8 cellular contexts compared by ENCODE assay signal in genomic region chr15:34039506-34040123, GRCh38. TPM values are rescaled to one million over a fixed set of nuclear protein-coding genes. Genes with fewer than 3 reads are reported as not detected.
DNase-seq lines count a peak whose midpoint lies in the region; ATAC-seq and TF ChIP-seq lines count a peak whose summit lies in the region.

No MANE protein-coding gene starts in this region.

- DNase-seq in DMS53 (lab: John Stamatoyannopoulos, UW) (peak; percentile 22), OCI-M1 (lab: John Stamatoyannopoulos, UW) (peak; percentile 64), brain microvascular endothelial cell (peak; percentile 16), superior temporal gyrus (ENCODE audit: extremely low spot score) (peak; percentile 37), iPS-NIHi7 (ENCODE audit: extremely low spot score) (no peak)

- H3K4me3 ChIP-seq in brain microvascular endothelial cell (ENCODE audit: low read depth, low read length) (peak overlapping the region; percentile 88), mononuclear cell (ENCODE audit: low read length) (peak overlapping the region; percentile 87)

- H3K9me3 ChIP-seq in mononuclear cell (ENCODE audit: low read depth, low read length) = no peaks in the 10 kb centered on the region

- in situ Hi-C loops in brain microvascular endothelial cell (cut with HindIII; ENCODE audit: low pct_ligation_motif_present, low sequenced_read_pairs) = no loop called here

- peaks cover 14% of the 10 kb centered on the region for H3K4me1 ChIP-seq in mononuclear cell (ENCODE audit: insufficient read depth, low read length)

- ATAC-seq in GM21723 (IDR thresholded peaks at IDR 0.05; ENCODE audit: unreplicated experiment) = peak; percentile 32
- ATAC-seq in GM19324 (IDR thresholded peaks at IDR 0.05; ENCODE audit: low FRiP score, unreplicated experiment) = no peak

- H3K27me3 ChIP-seq in brain microvascular endothelial cell (replicated peaks) (no peaks in the 10 kb centered on the region), mononuclear cell (ENCODE audit: insufficient read depth, low read length) (no peaks in the 10 kb centered on the region)

- H3K36me3 ChIP-seq in brain microvascular endothelial cell (replicated peaks) = no peaks in the 10 kb centered on the region

- TF ChIP-seq CTCF in brain microvascular endothelial cell (IDR thresholded peaks at IDR 0.05; ENCODE audit: low read depth, low read length, missing control alignments) = no peak

- no peak overlapping the region for H3K27ac ChIP-seq in brain microvascular endothelial cell

RNA-seq across cellular contexts. Expression of gene AVEN, which starts 0.6 kb away (rescaled TPM):
- 5.9 TPM for total RNA-seq in mononuclear cell
